In the genomic region with DNA sequence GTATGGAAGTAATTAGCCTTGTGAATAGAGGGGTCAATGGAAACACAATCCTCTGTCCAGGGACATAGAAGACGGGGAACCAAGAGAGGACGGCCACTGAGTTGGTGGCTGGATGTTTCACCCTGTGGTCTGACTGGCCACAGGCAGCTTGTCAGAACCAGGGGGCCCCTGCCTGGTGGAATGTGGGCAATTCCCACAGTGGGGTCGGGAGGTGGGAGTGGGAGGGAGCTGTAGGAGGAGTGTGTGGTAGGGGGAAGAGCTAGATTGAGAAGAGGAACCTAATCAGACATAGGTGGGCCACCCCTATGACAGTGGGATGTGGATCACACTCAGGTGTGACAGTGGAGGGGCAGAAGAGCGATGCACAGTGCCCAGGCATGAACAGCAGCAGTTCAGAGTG, we compare ENCODE assay signal across 20 cellular contexts. TPM values are rescaled to one million over a fixed set of nuclear protein-coding genes. Genes with fewer than 3 reads are reported as not detected.
DNase-seq lines count a peak whose midpoint lies in the region; ATAC-seq and TF ChIP-seq lines count a peak whose summit lies in the region.
"Had no signal": no experiment of that assay in that cellular context is flagged by ENCODE, and none has a peak within 500 bp of the region (broad histone marks: within the 10 kb centered on the region; RNA-seq: fewer than 3 reads in every experiment).

No MANE protein-coding gene starts in this region.

- H3K27ac Mint-ChIP-seq in CD4-positive, alpha-beta memory T cell = peak overlapping the region in 5 of 7 donors; percentile 10 to 72 (median 47)
- peak overlapping the region; percentile 72 for H3K27ac Mint-ChIP-seq in osteocyte (ENCODE audit: unreplicated experiment)
- H3K27ac Mint-ChIP-seq in activated CD8-positive, alpha-beta T cell treated with anti-CD3 and anti-CD28 coated beads, Interleukin-2, amount 10 ng/mL, durations not matched to agents 7 days and 5 days = no peak overlapping the region
- H3K27ac Mint-ChIP-seq: activated CD4-positive, alpha-beta T cell treated with anti-CD3 and anti-CD28 coated beads, Interleukin-2, amount 10 ng/mL, durations not matched to agents 7 days and 5 days had no signal

- TF ChIP-seq CTCF in VCaP (conservative IDR thresholded peaks at IDR 0.05) (no peak), esophagus squamous epithelium (IDR thresholded peaks at IDR 0.05) (no peak), osteocyte (IDR thresholded peaks at IDR 0.05) (no peak), foreskin keratinocyte (conservative IDR thresholded peaks at IDR 0.05) (no peak)

- H3K36me3 ChIP-seq in CD4-positive, alpha-beta memory T cell (ENCODE audit: insufficient read depth, low read length) = peaks cover 17% of the 10 kb centered on the region
- H3K36me3 ChIP-seq in esophagus squamous epithelium (peaks cover 0 to 37% (median 0%) of the 10 kb centered on the region in 3 donors), aorta (ENCODE audit: control insufficient read depth in 1 of 2, insufficient read depth in 2 of 2, low read length in 1 of 2) (peaks cover 0 to 6% of the 10 kb centered on the region in 2 donors)

- no peaks in the 10 kb centered on the region for H3K9me3 ChIP-seq in CD4-positive, alpha-beta memory T cell (ENCODE audit: control insufficient read depth in 1 of 2, low read length in 2 of 2)
- H3K9me3 ChIP-seq in esophagus squamous epithelium (no peaks in the 10 kb centered on the region), aorta (ENCODE audit: control insufficient read depth, low read length) (no peaks in the 10 kb centered on the region)

- H3K27me3 Mint-ChIP-seq in CD4-positive, alpha-beta memory T cell = no peaks in the 10 kb centered on the region
- H3K27me3 Mint-ChIP-seq in osteocyte (ENCODE audit: unreplicated experiment) = no peaks in the 10 kb centered on the region
- H3K27me3 Mint-ChIP-seq in activated CD8-positive, alpha-beta T cell treated with anti-CD3 and anti-CD28 coated beads, Interleukin-2, amount 10 ng/mL, durations not matched to agents 7 days and 5 days (ENCODE audit: low read depth) = no peaks in the 10 kb centered on the region
- H3K27me3 Mint-ChIP-seq: activated CD4-positive, alpha-beta T cell treated with anti-CD3 and anti-CD28 coated beads, Interleukin-2, amount 10 ng/mL, durations not matched to agents 7 days and 5 days; central memory CD8-positive, alpha-beta T cell had no signal

- CTCF ChIA-PET in CD4-positive, alpha-beta memory T cell (lab: Charles Lee; ENCODE audit: partially characterized antibody) = interaction anchor here (1.5 to 1.6 kb wide), 2 partner anchors 14 to 23 kb away, joined by 3 to 4 read pairs; no protein-coding TSS in a partner anchor
- CTCF ChIA-PET in activated CD8-positive, alpha-beta T cell treated with anti-CD3 and anti-CD28 coated beads, Interleukin-2, amount 10 ng/mL, durations not matched to agents 7 days and 5 days (lab: Charles Lee) = no interaction called here

- H3K4me1 Mint-ChIP-seq in CD4-positive, alpha-beta memory T cell = peaks cover 0 to 5% (median 4%) of the 10 kb centered on the region in 4 donors
- H3K4me1 Mint-ChIP-seq in osteocyte (ENCODE audit: unreplicated experiment) = peaks cover 52% of the 10 kb centered on the region
- peaks cover 10% of the 10 kb centered on the region for H3K4me1 Mint-ChIP-seq in activated CD8-positive, alpha-beta T cell treated with anti-CD3 and anti-CD28 coated beads, Interleukin-2, amount 10 ng/mL, durations not matched to agents 7 days and 5 days (ENCODE audit: low read depth)
- H3K4me1 Mint-ChIP-seq: central memory CD8-positive, alpha-beta T cell had no signal

- DNase-seq in CD4-positive, alpha-beta memory T cell = no peak
- no peak for DNase-seq in esophagus squamous epithelium (lab: John Stamatoyannopoulos, UW)
- DNase-seq in osteocyte (ENCODE audit: extremely low spot score, unreplicated experiment) = no peak
- no peak for DNase-seq in NCI-H524 (lab: John Stamatoyannopoulos, UW)
- no peak for DNase-seq in activated CD8-positive, alpha-beta T cell treated with anti-CD3 and anti-CD28 coated beads, Interleukin-2, amount 10 ng/mL, durations not matched to agents 7 days and 5 days
- DNase-seq in aorta = no peak
- DNase-seq in foreskin keratinocyte = no peak
- DNase-seq: activated CD4-positive, alpha-beta T cell treated with anti-CD3 and anti-CD28 coated beads, Interleukin-2, amount 10 ng/mL, durations not matched to agents 7 days and 5 days; activated CD8-positive, alpha-beta memory T cell treated with anti-CD3 and anti-CD28 coated beads, Interleukin-2, amount 50 U/mL, for 4 hours; effector CD4-positive, alpha-beta T cell; GF-D8; NCI-H1694 treated with DMSO at 0.1 percent for 48 hours; NCI-H2171 treated with DMSO at 0.1 percent for 48 hours; NCI-H526 treated with DMSO at 0.1 percent for 48 hours; stimulated activated CD8-positive, alpha-beta memory T cell treated with anti-CD3 and anti-CD28 coated beads, Interleukin-4, amount 100 ng/mL, for 48 hours; T-helper 2 cell had no signal

- no peak overlapping the region for H3K4me3 Mint-ChIP-seq in CD4-positive, alpha-beta memory T cell
- H3K4me3 Mint-ChIP-seq in osteocyte (ENCODE audit: unreplicated experiment) = no peak overlapping the region
- H3K4me3 Mint-ChIP-seq in activated CD8-positive, alpha-beta T cell treated with anti-CD3 and anti-CD28 coated beads, Interleukin-2, amount 10 ng/mL, durations not matched to agents 7 days and 5 days = no peak overlapping the region
- H3K4me3 Mint-ChIP-seq: activated CD4-positive, alpha-beta T cell treated with anti-CD3 and anti-CD28 coated beads, Interleukin-2, amount 10 ng/mL, durations not matched to agents 7 days and 5 days; central memory CD8-positive, alpha-beta T cell had no signal

- H3K4me1 ChIP-seq in CD4-positive, alpha-beta memory T cell (ENCODE audit: insufficient read depth, low read length) = no peaks in the 10 kb centered on the region
- H3K4me1 ChIP-seq in esophagus squamous epithelium = peaks cover 29 to 58% (median 32%) of the 10 kb centered on the region in 3 donors
- H3K4me1 ChIP-seq in aorta (ENCODE audit: control insufficient read depth in 1 of 2, insufficient read depth in 2 of 2, low read length in 2 of 2) = no peaks in the 10 kb centered on the region
- H3K4me1 ChIP-seq in foreskin keratinocyte = peaks cover 9% of the 10 kb centered on the region
- H3K4me1 ChIP-seq: parathyroid adenoma had no signal

- no peaks in the 10 kb centered on the region for H3K9me3 Mint-ChIP-seq in CD4-positive, alpha-beta memory T cell
- no peaks in the 10 kb centered on the region for H3K9me3 Mint-ChIP-seq in osteocyte (ENCODE audit: unreplicated experiment)
- no peaks in the 10 kb centered on the region for H3K9me3 Mint-ChIP-seq in activated CD8-positive, alpha-beta T cell treated with anti-CD3 and anti-CD28 coated beads, Interleukin-2, amount 10 ng/mL, durations not matched to agents 7 days and 5 days (ENCODE audit: insufficient read depth)
- H3K9me3 Mint-ChIP-seq: activated CD4-positive, alpha-beta T cell treated with anti-CD3 and anti-CD28 coated beads, Interleukin-2, amount 10 ng/mL, durations not matched to agents 7 days and 5 days; central memory CD8-positive, alpha-beta T cell had no signal

- no peak overlapping the region for H3K27ac ChIP-seq in CD4-positive, alpha-beta memory T cell (ENCODE audit: low read depth, low read length)
- H3K27ac ChIP-seq in VCaP = peak overlapping the region; percentile 95
- peak overlapping the region in 3 of 4 donors; percentile 13 to 38 (median 20) for H3K27ac ChIP-seq in esophagus squamous epithelium
- H3K27ac ChIP-seq in aorta (ENCODE audit: low read depth in 1 of 2, low read length in 2 of 2) = no peak overlapping the region
- H3K27ac ChIP-seq in foreskin keratinocyte = no peak overlapping the region
- H3K27ac ChIP-seq: parathyroid adenoma, SK-N-MC had no signal

- no peak for TF ChIP-seq POLR2A in esophagus squamous epithelium (IDR thresholded peaks at IDR 0.05)

- intact Hi-C loops in CD4-positive, alpha-beta memory T cell (cut with micrococcal nuclease) = no loop called here
- intact Hi-C loops in esophagus squamous epithelium (cut with DNase I) (no loop called here), aorta (cut with DNase I) (no loop called here)

- POLR2A ChIA-PET in CD4-positive, alpha-beta memory T cell (lab: Charles Lee; ENCODE audit: partially characterized antibody) = interaction anchor here (1.1 kb wide), 1 partner anchor 23 kb away, joined by 4 read pairs; no protein-coding TSS in a partner anchor
- POLR2A ChIA-PET in activated CD8-positive, alpha-beta T cell treated with anti-CD3 and anti-CD28 coated beads, Interleukin-2, amount 10 ng/mL, durations not matched to agents 7 days and 5 days (lab: Charles Lee) = no interaction called here

- H3K4me3 ChIP-seq in CD4-positive, alpha-beta memory T cell (ENCODE audit: low read length in 2 of 2) = no peak overlapping the region
- no peak overlapping the region for H3K4me3 ChIP-seq in esophagus squamous epithelium
- H3K4me3 ChIP-seq in aorta (ENCODE audit: low read length in 2 of 2) = no peak overlapping the region
- H3K4me3 ChIP-seq: SK-N-MC had no signal

- peaks cover 14 to 54% of the 10 kb centered on the region in 2 donors for H3K36me3 Mint-ChIP-seq in CD4-positive, alpha-beta memory T cell
- H3K36me3 Mint-ChIP-seq in osteocyte (ENCODE audit: unreplicated experiment) = peaks cover 52% of the 10 kb centered on the region
- H3K36me3 Mint-ChIP-seq in activated CD8-positive, alpha-beta T cell treated with anti-CD3 and anti-CD28 coated beads, Interleukin-2, amount 10 ng/mL, durations not matched to agents 7 days and 5 days (ENCODE audit: low read depth) = peaks cover 10% of the 10 kb centered on the region

- no peaks in the 10 kb centered on the region for H3K27me3 ChIP-seq in CD4-positive, alpha-beta memory T cell (ENCODE audit: insufficient read depth, low read length)
- H3K27me3 ChIP-seq in esophagus squamous epithelium = no peaks in the 10 kb centered on the region
- no peaks in the 10 kb centered on the region for H3K27me3 ChIP-seq in aorta (ENCODE audit: control insufficient read depth in 1 of 2, insufficient read depth in 2 of 2, low read length in 1 of 2)
- H3K27me3 ChIP-seq in foreskin keratinocyte = no peaks in the 10 kb centered on the region

- WGBS in esophagus squamous epithelium, 2 donors = 88 to 94% methylated on average over 4 of the region's 4 CpGs
- WGBS in aorta, 2 donors = 87 to 93% methylated on average over 4 of the region's 4 CpGs

- no peak for ATAC-seq in activated CD8-positive, alpha-beta T cell treated with anti-CD3 and anti-CD28 coated beads, Interleukin-2, amount 10 ng/mL, durations not matched to agents 7 days and 5 days
- ATAC-seq in aorta (ENCODE audit: low FRiP score) (no peak), foreskin keratinocyte (no peak)

RNA-seq across cellular contexts. Expression of a gene that starts 31.3 kb away (rescaled TPM):
- 10 to 100 TPM; 20.0 to 26.2 TPM for total RNA-seq in CD4-positive, alpha-beta memory T cell
- 1 to 10 TPM; 7.2 to 7.6 TPM for polyA plus RNA-seq in CD4-positive, alpha-beta memory T cell
- total RNA-seq in esophagus squamous epithelium (10 to 100 TPM in 1 of 4 donors, 1 to 10 TPM in 3; 5.4 to 17.7 (median 8.0) TPM), osteocyte (71.8 and 78.7 TPM in 2 replicates), aorta (1 to 10 TPM; 5.7 to 8.0 TPM), foreskin keratinocyte (4.4 and 4.8 TPM in 2 replicates)
- 10 to 100 TPM in 1 of 2 experiments, 1 to 10 TPM in 1; 9.7 to 10.0 TPM for total RNA-seq in activated CD8-positive, alpha-beta T cell treated with anti-CD3 and anti-CD28 coated beads, Interleukin-2, amount 10 ng/mL, durations not matched to agents 7 days and 5 days
- polyA plus RNA-seq in aorta (1 to 10 TPM; 1.0 to 7.7 TPM), foreskin keratinocyte (3.6 and 3.9 TPM in 2 replicates)

Comparison
In these comparisons a context has a peak if more than half of its experiments do, and no peak if none do; other contexts are left out.
1. H3K27ac ChIP-seq: peak in VCaP (single experiment) and esophagus squamous epithelium (3 of 4); none in CD4-positive, alpha-beta memory T cell (single experiment), aorta (0 of 2) and foreskin keratinocyte (single experiment).